ENCODE assay signal across 1 cellular context in the genomic region with DNA sequence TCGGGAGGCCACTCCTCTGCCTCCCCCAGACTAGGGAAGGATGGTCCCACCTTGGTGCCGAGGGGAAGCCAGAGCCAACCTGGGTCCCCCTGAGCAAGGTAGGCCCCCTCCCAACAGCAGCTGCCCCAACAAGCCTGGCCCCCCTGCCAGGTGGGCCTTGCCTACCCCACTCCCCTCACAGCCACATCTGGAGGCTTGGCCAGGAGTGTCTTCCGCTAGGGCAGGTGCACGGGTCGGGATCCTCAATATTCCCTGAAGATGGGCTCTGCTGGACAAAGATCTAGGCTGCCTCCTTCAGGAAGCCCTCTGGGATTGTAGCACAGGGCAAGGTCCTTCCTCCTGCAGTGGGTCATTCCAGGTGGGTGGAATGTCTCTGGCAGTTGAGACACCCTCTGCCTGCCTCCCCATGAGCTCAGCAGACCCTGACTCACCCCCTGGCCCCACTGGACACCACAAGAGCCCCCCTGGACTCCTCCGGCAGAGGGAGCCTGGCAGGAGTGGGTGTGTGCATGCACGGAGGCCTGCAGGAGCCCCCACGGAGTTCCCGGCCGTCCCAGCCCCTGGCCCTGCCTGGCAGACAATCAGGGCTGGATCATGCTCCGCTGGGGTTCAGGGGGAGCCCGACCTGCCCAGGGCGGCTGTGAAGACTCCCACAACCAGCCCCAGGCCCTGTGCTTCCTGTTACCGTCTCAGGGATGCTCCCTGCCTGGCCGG.
TF ChIP-seq lines count a peak whose summit lies in the region.

No MANE protein-coding gene starts in this region.

TF ChIP-seq in A549, 52 proteins besides CTCF, POLR2A, EP300 and RAD21:
- no peak for TF ChIP-seq FOSL2 (IDR thresholded peaks at IDR 0.05)
- TF ChIP-seq FOSL2 (CRISPR knock-in tag; IDR thresholded peaks at IDR 0.05) = no peak
- peak; percentile 98 for TF ChIP-seq ZFP36 (IDR thresholded peaks at IDR 0.05; ENCODE audit: borderline replicate concordance, partially characterized antibody)
- TF ChIP-seq SMC3 (IDR thresholded peaks at IDR 0.05) = 0 out of 3 replicates have a peak, but pooled peaks have one; percentile 11
- no peak for TF ChIP-seq CHD2 (IDR thresholded peaks at IDR 0.05; ENCODE audit: low read length, partially characterized antibody)
- no peak for TF ChIP-seq BCL3 (IDR thresholded peaks at IDR 0.05)
- TF ChIP-seq TP53 (CRISPR knock-in tag; IDR thresholded peaks at IDR 0.05) = no peak
